In the genomic region with DNA sequence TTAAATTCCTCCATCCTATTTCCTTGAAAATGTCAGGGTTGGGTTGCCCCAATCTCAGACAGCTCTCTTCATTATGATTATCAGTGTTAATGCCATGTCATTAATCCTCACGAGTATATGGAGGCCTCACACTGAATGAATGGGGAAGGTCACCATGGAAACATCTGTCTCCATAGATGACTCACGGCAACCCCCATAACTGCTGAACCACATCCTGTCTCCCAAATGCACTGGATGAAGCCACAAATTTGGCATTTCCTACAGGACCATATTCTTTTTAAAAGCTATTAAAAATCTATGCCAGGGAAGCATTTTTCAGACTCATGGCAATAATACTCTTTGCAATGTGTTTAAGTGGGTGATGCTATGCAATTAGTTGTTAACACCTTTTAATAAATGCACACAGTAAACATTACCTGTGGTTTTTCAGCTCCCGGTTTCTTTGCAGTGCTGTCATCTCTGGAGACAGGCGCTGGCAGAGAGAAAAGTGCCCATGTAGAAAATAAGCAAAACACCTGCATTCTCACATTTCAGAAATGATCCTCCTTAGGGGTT, we compare ENCODE assay signal across 8 cellular contexts.
DNase-seq lines count a peak whose midpoint lies in the region; ATAC-seq, FAIRE-seq and TF ChIP-seq lines count a peak whose summit lies in the region.

No MANE protein-coding gene starts in this region.

- ATAC-seq in GM19438 (IDR thresholded peaks at IDR 0.05; ENCODE audit: low read depth, unreplicated experiment), result peak; percentile 74
- ATAC-seq in pancreas, result peak in 3 of 4 donors; percentile 25 to 58 (median 52)
- no peak for ATAC-seq in activated T-cell treated with anti-CD3 and anti-CD28 coated beads, Interleukin-2, amount 50 U/mL, for 4 hours

- FAIRE-seq in pancreas (lab: Jason Lieb, UNC), result no peak

- WGBS in pancreas, 2 donors, result 70 to 71% methylated on average over 4 of the region's 4 CpGs

- no peaks in the 10 kb centered on the region for H3K36me3 Mint-ChIP-seq in activated T-cell treated with anti-CD3 and anti-CD28 coated beads, Interleukin-2, amount 50 U/mL, for 4 hours (ENCODE audit: insufficient read depth)

- no peak overlapping the region for H3K4me3 ChIP-seq in adipocyte (ENCODE audit: low read length)
- no peak overlapping the region for H3K4me3 ChIP-seq in pancreas

- H3K9ac ChIP-seq in adipocyte (ENCODE audit: low read length), result no peak overlapping the region

- intact Hi-C loops in pancreas (cut with DNase I), result no loop called here
- intact Hi-C loops in posterior vena cava (cut with DNase I), result no loop called here

- H3K9me3 ChIP-seq in adipocyte (ENCODE audit: control insufficient read depth, low read length) (no peaks in the 10 kb centered on the region), pancreas (no peaks in the 10 kb centered on the region)

- H3K27me3 Mint-ChIP-seq in activated T-cell treated with anti-CD3 and anti-CD28 coated beads, Interleukin-2, amount 50 U/mL, for 4 hours (ENCODE audit: low read depth), result no peaks in the 10 kb centered on the region

- no peaks in the 10 kb centered on the region for H3K9me3 Mint-ChIP-seq in activated T-cell treated with anti-CD3 and anti-CD28 coated beads, Interleukin-2, amount 50 U/mL, for 4 hours

- no peak overlapping the region for H3K27ac ChIP-seq in pancreas

- H3K4me1 ChIP-seq in adipocyte (ENCODE audit: control insufficient read depth, insufficient read depth, low read length) (peaks cover 23% of the 10 kb centered on the region), pancreas (no peaks in the 10 kb centered on the region)

- DNase-seq in AG20443 (ENCODE audit: low spot score) (peak; percentile 91), HPDE6-E6E7 (ENCODE audit: extremely low spot score) (peak; percentile 49), adipocyte (ENCODE audit: low read depth) (peak; percentile 36), pancreas (no peak), posterior vena cava (ENCODE audit: low spot score) (no peak)
- DNase-seq in activated T-cell treated with anti-CD3 and anti-CD28 coated beads, Interleukin-2, amount 50 U/mL, for 4 hours, result no peak
- no peak for DNase-seq in activated T-cell treated with anti-CD3 and anti-CD28 coated beads, Interleukin-2, amount 50 U/mL, for 48 hours

- TF ChIP-seq CTCF in pancreas (IDR thresholded peaks at IDR 0.05), result no peak

- H3K36me3 ChIP-seq in adipocyte (ENCODE audit: control insufficient read depth, insufficient read depth, low read length, severe bottlenecking), result no peaks in the 10 kb centered on the region
- no peaks in the 10 kb centered on the region for H3K36me3 ChIP-seq in pancreas

- H3K27me3 ChIP-seq in adipocyte (replicated peaks; ENCODE audit: control insufficient read depth, insufficient read depth, low read length) (no peaks in the 10 kb centered on the region), pancreas (no peaks in the 10 kb centered on the region)

- no peaks in the 10 kb centered on the region for H3K4me1 Mint-ChIP-seq in activated T-cell treated with anti-CD3 and anti-CD28 coated beads, Interleukin-2, amount 50 U/mL, for 4 hours (ENCODE audit: low read depth)

- H3K4me3 Mint-ChIP-seq in activated T-cell treated with anti-CD3 and anti-CD28 coated beads, Interleukin-2, amount 50 U/mL, for 4 hours, result no peak overlapping the region

Comparison
In these comparisons a context has a peak if more than half of its experiments do, and no peak if none do; other contexts are left out.
1. DNase-seq: peak in AG20443 (single experiment), HPDE6-E6E7 (single experiment) and adipocyte (single experiment); none in pancreas (0 of 6), activated T-cell treated with anti-CD3 and anti-CD28 coated beads, Interleukin-2, amount 50 U/mL, for 4 hours (single experiment), posterior vena cava (single experiment) and activated T-cell treated with anti-CD3 and anti-CD28 coated beads, Interleukin-2, amount 50 U/mL, for 48 hours (0 of 2).
2. ATAC-seq: peak in GM19438 (single experiment) and pancreas (3 of 4); none in activated T-cell treated with anti-CD3 and anti-CD28 coated beads, Interleukin-2, amount 50 U/mL, for 4 hours (0 of 2).